In the genomic region with DNA sequence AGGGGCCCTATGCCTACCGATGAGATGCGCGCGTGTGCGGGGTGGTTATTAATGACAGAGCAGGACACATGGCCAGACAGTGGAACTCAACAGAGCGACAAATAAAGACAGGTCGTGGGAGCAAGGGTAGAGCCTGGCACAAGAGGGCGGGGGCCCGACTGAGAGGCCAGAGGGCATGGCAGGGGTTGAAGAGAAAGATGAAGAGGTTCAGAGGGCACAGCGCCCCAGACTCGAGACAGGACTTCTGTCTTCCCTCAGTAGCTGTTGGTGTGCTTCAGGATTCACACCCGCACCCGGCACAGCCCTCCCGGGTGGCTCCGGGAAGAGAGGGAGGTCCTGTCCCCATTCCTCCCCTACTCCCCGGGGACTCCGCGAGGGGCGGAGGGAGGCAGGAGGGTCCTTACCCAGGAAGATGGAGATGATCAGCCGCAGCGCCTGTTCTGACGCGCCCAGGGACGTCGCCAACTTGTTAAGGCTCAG, we compare ENCODE assay signal across 8 cellular contexts. TPM values are rescaled to one million over a fixed set of nuclear protein-coding genes. Genes with fewer than 3 reads are reported as not detected.
DNase-seq lines count a peak whose midpoint lies in the region; ATAC-seq and TF ChIP-seq lines count a peak whose summit lies in the region.

No MANE protein-coding gene starts in this region.

- H3K9me3 Mint-ChIP-seq in Calu3 (ENCODE audit: low read depth, unreplicated experiment) (no peaks in the 10 kb centered on the region), IgD-negative memory B cell (no peaks in the 10 kb centered on the region)
- H3K9me3 Mint-ChIP-seq in activated T-cell treated with anti-CD3 and anti-CD28 coated beads, Interleukin-2, amount 50 U/mL, for 4 hours: no peaks in the 10 kb centered on the region

- DNase-seq in Calu3 (no peak), right atrium auricular region (ENCODE audit: low spot score) (peak; percentile 58), occipital lobe (lab: John Stamatoyannopoulos, UW) (no peak)
- DNase-seq in activated T-cell treated with anti-CD3 and anti-CD28 coated beads, Interleukin-2, amount 50 U/mL, for 4 hours: no peak

- H3K9me3 ChIP-seq in right atrium auricular region: no peaks in the 10 kb centered on the region

- peak overlapping the region; percentile 85 for H3K4me3 Mint-ChIP-seq in Calu3 (ENCODE audit: low read depth, unreplicated experiment)
- H3K4me3 Mint-ChIP-seq in IgD-negative memory B cell: peak overlapping the region; percentile 85 to 99 (median 94)
- peak overlapping the region; percentile 88 for H3K4me3 Mint-ChIP-seq in activated T-cell treated with anti-CD3 and anti-CD28 coated beads, Interleukin-2, amount 50 U/mL, for 4 hours

- no peak for TF ChIP-seq CTCF in Calu3 (IDR thresholded peaks at IDR 0.05; ENCODE audit: unreplicated experiment)
- TF ChIP-seq CTCF in right atrium auricular region (IDR thresholded peaks at IDR 0.05): no peak

- peak overlapping the region; percentile 84 for H3K27ac Mint-ChIP-seq in Calu3 (ENCODE audit: unreplicated experiment)
- peak overlapping the region; percentile 71 to 96 (median 93) for H3K27ac Mint-ChIP-seq in IgD-negative memory B cell

- H3K27ac ChIP-seq in right atrium auricular region (peak overlapping the region; percentile 89 to 92), skin epidermis (peak overlapping the region; percentile 60 to 94 (median 85))

- peaks cover 16% of the 10 kb centered on the region for H3K4me1 Mint-ChIP-seq in Calu3 (ENCODE audit: low read depth, unreplicated experiment)
- peaks cover 18 to 26% (median 21%) of the 10 kb centered on the region in 3 donors for H3K4me1 Mint-ChIP-seq in IgD-negative memory B cell
- peaks cover 25% of the 10 kb centered on the region for H3K4me1 Mint-ChIP-seq in activated T-cell treated with anti-CD3 and anti-CD28 coated beads, Interleukin-2, amount 50 U/mL, for 4 hours (ENCODE audit: low read depth)

- intact Hi-C loops in Calu3 (cut with micrococcal nuclease; ENCODE audit: unreplicated experiment): loop anchor here (5.0 kb wide), 1 partner anchor 74 kb away; a partner anchor contains a TSS

- no peaks in the 10 kb centered on the region for H3K27me3 ChIP-seq in right atrium auricular region

- peaks cover 0 to 24% of the 10 kb centered on the region in 2 donors for H3K4me1 ChIP-seq in right atrium auricular region

- H3K36me3 Mint-ChIP-seq in Calu3 (ENCODE audit: insufficient read depth, unreplicated experiment) (peaks cover 19% of the 10 kb centered on the region), IgD-negative memory B cell (no peaks in the 10 kb centered on the region)
- H3K36me3 Mint-ChIP-seq in activated T-cell treated with anti-CD3 and anti-CD28 coated beads, Interleukin-2, amount 50 U/mL, for 4 hours (ENCODE audit: insufficient read depth): peaks cover 10% of the 10 kb centered on the region

- peak overlapping the region; percentile 67 to 86 for H3K4me3 ChIP-seq in right atrium auricular region
- peak overlapping the region; percentile 50 to 93 (median 78) for H3K4me3 ChIP-seq in skin epidermis

- no peaks in the 10 kb centered on the region for H3K27me3 Mint-ChIP-seq in Calu3 (ENCODE audit: unreplicated experiment)
- H3K27me3 Mint-ChIP-seq in IgD-negative memory B cell: no peaks in the 10 kb centered on the region
- no peaks in the 10 kb centered on the region for H3K27me3 Mint-ChIP-seq in activated T-cell treated with anti-CD3 and anti-CD28 coated beads, Interleukin-2, amount 50 U/mL, for 4 hours (ENCODE audit: low read depth)

- CTCF ChIA-PET in Calu3 (lab: Charles Lee): interaction anchor here (0.8 to 1.8 kb wide), 6 partner anchors 9 to 104 kb away, joined by 3 to 7 read pairs (median 6); a partner anchor contains a TSS

- BruUV-seq in Calu3 (replicated peaks; lab: Mats Ljungman, UMichigan): no TSS peak

- no peaks in the 10 kb centered on the region for H3K36me3 ChIP-seq in right atrium auricular region

- ATAC-seq in GM19438 (IDR thresholded peaks at IDR 0.05; ENCODE audit: low read depth, unreplicated experiment) (peak; percentile 24), GM21737 (IDR thresholded peaks at IDR 0.05; ENCODE audit: unreplicated experiment) (no peak)
- ATAC-seq in activated T-cell treated with anti-CD3 and anti-CD28 coated beads, Interleukin-2, amount 50 U/mL, for 4 hours: peak; percentile 5 to 32

RNA-seq across cellular contexts. Expression of a gene that starts 0.4 kb away (rescaled TPM):
- total RNA-seq in Calu3 (2022) (30.2 and 31.7 TPM in 2 replicates), right atrium auricular region (10 to 100 TPM; 20.0 to 33.3 TPM), occipital lobe (6.6 TPM)
- polyA plus RNA-seq in IgD-negative memory B cell: 11.6 TPM
- 10 to 100 TPM; 24.4 to 27.6 (median 25.0) TPM for total RNA-seq in activated T-cell treated with anti-CD3 and anti-CD28 coated beads, Interleukin-2, amount 50 U/mL, for 4 hours

RNA-seq across cellular contexts. Expression of a gene that starts 42.6 kb away (rescaled TPM):
- total RNA-seq in Calu3 (2022) (7.1 and 9.7 TPM in 2 replicates), right atrium auricular region (100 to 1,000 TPM; 114 to 232 TPM), occipital lobe (10.8 TPM)
- not detected for polyA plus RNA-seq in IgD-negative memory B cell
- 1 to 10 TPM; 1.6 to 1.7 (median 1.6) TPM for total RNA-seq in activated T-cell treated with anti-CD3 and anti-CD28 coated beads, Interleukin-2, amount 50 U/mL, for 4 hours

RNA-seq across cellular contexts. Expression of a gene that starts 47.2 kb away (rescaled TPM):
- total RNA-seq in Calu3 (2022): 73.1 and 80.5 TPM in 2 replicates
- 62.0 TPM for polyA plus RNA-seq in IgD-negative memory B cell
- 100 to 1,000 TPM; 215 to 254 (median 223) TPM for total RNA-seq in activated T-cell treated with anti-CD3 and anti-CD28 coated beads, Interleukin-2, amount 50 U/mL, for 4 hours
- total RNA-seq in right atrium auricular region: 10 to 100 TPM; 16.5 to 28.4 TPM
- 26.0 TPM for total RNA-seq in occipital lobe

RNA-seq across cellular contexts. Expression of a gene that starts 47.4 kb away (rescaled TPM):
- total RNA-seq in Calu3 (2022) (182 and 195 TPM in 2 replicates), right atrium auricular region (100 to 1,000 TPM; 160 to 183 TPM), occipital lobe (102 TPM)
- 123 TPM for polyA plus RNA-seq in IgD-negative memory B cell
- total RNA-seq in activated T-cell treated with anti-CD3 and anti-CD28 coated beads, Interleukin-2, amount 50 U/mL, for 4 hours: 100 to 1,000 TPM; 619 to 718 (median 635) TPM
